Comparison of ENCODE assay signal across 1 cellular context in the genomic region with DNA sequence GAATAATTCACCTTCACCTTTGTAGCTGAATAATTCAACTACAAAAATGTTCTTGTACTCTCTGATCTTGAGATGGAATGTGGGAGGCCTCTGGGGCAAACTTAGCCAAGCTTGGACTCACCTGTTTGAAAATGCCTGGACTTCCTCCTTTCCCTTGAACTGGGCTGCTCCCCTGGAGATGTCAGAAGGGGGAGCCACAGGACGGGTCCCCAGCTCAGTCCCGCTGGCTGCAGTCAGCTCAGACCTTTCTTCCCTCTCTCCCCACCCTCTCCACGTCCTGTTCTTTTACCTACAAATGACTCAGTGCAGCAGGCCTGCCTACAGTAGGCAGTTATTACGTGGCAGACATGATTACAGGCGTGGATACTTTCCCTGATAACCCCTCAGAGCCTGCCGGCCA.
TF ChIP-seq lines count a peak whose summit lies in the region.

No MANE protein-coding gene starts in this region.

TF ChIP-seq in GM23338, 12 proteins besides CTCF, POLR2A, EP300 and RAD21 (continued from another document):
- TF ChIP-seq, protein P1, sequence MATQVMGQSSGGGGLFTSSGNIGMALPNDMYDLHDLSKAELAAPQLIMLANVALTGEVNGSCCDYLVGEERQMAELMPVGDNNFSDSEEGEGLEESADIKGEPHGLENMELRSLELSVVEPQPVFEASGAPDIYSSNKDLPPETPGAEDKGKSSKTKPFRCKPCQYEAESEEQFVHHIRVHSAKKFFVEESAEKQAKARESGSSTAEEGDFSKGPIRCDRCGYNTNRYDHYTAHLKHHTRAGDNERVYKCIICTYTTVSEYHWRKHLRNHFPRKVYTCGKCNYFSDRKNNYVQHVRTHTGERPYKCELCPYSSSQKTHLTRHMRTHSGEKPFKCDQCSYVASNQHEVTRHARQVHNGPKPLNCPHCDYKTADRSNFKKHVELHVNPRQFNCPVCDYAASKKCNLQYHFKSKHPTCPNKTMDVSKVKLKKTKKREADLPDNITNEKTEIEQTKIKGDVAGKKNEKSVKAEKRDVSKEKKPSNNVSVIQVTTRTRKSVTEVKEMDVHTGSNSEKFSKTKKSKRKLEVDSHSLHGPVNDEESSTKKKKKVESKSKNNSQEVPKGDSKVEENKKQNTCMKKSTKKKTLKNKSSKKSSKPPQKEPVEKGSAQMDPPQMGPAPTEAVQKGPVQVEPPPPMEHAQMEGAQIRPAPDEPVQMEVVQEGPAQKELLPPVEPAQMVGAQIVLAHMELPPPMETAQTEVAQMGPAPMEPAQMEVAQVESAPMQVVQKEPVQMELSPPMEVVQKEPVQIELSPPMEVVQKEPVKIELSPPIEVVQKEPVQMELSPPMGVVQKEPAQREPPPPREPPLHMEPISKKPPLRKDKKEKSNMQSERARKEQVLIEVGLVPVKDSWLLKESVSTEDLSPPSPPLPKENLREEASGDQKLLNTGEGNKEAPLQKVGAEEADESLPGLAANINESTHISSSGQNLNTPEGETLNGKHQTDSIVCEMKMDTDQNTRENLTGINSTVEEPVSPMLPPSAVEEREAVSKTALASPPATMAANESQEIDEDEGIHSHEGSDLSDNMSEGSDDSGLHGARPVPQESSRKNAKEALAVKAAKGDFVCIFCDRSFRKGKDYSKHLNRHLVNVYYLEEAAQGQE (IDR thresholded peaks at IDR 0.05; ENCODE audit: unreplicated experiment): no peak
